In the genomic region with DNA sequence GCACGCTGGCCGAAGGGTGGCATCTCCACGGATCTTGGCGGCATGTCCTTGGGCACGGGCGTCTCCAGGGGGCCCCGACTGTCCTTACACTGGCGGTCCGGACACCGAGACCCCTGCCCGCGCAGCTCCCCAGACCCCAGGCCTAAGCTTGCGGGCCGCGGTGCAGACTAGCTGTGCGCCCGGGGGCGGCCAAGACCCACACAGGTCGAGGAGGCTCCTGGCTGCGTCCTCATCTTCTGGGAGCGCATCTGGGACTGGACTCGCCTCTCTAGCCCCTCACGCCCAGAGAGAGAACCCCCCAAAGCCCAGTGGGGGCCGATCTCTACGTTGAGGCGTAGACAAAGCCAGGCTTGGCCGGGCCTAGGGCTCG, we compare ENCODE assay signal across 1 cellular context.
TF ChIP-seq lines count a peak whose summit lies in the region.

No MANE protein-coding gene starts in this region.

TF ChIP-seq in A549, 52 proteins besides CTCF, POLR2A, EP300 and RAD21:
- TF ChIP-seq, protein P1, sequence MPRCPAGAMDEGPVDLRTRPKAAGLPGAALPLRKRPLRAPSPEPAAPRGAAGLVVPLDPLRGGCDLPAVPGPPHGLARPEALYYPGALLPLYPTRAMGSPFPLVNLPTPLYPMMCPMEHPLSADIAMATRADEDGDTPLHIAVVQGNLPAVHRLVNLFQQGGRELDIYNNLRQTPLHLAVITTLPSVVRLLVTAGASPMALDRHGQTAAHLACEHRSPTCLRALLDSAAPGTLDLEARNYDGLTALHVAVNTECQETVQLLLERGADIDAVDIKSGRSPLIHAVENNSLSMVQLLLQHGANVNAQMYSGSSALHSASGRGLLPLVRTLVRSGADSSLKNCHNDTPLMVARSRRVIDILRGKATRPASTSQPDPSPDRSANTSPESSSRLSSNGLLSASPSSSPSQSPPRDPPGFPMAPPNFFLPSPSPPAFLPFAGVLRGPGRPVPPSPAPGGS (IDR thresholded peaks at IDR 0.05), result no peak
- TF ChIP-seq SMC3 (IDR thresholded peaks at IDR 0.05) (no peak), PHF8 (IDR thresholded peaks at IDR 0.05; ENCODE audit: borderline replicate concordance, low read depth) (no peak), FOSL2 (IDR thresholded peaks at IDR 0.05) (no peak), FOSL2 (CRISPR knock-in tag; IDR thresholded peaks at IDR 0.05) (no peak), FOSB (CRISPR knock-in tag; IDR thresholded peaks at IDR 0.05) (no peak), EHF (CRISPR knock-in tag; IDR thresholded peaks at IDR 0.05) (no peak), KDM1A (IDR thresholded peaks at IDR 0.05; ENCODE audit: low read depth) (no peak), MAZ (IDR thresholded peaks at IDR 0.05; ENCODE audit: borderline replicate concordance, low read depth, low read length) (no peak)
TF ChIP-seq in A549: peak in this region for 0.
